26 cellular contexts compared by ENCODE assay signal in genomic region chr3:65573548-65574116, GRCh38.
"Had no signal": no experiment of that assay in that cellular context is flagged by ENCODE, and none has a peak within 500 bp of the region (broad histone marks: within the 10 kb centered on the region; RNA-seq: fewer than 3 reads in every experiment).

No MANE protein-coding gene starts in this region.

- ATAC-seq: gastrocnemius medialis; left lobe of liver; mucosa of descending colon; right lobe of liver; stimulated activated naive B cell treated with anti-CD40 and anti-IgM and Interleukin-4, amounts not matched to agents 10 μg/mL and 1 μg/mL and 100 μg/mL, for 72 hours had no signal

- DNase-seq: dermis blood vessel endothelial cell; esophagus squamous epithelium; foreskin fibroblast; gastrocnemius medialis; head of caudate nucleus; kidney; mesenchymal stem cell; mucosa of descending colon; naive B cell; right lobe of liver; small intestine; stimulated activated CD4-positive, alpha-beta T cell treated with anti-CD3 and anti-CD28 coated beads, Interleukin-15, amount 100 ng/mL, for 24 hours; stimulated activated CD4-positive, alpha-beta T cell treated with anti-CD3 and anti-CD28 coated beads, Interleukin-2, amount 100 ng/mL, for 48 hours; stimulated activated naive B cell treated with anti-CD40 and anti-IgM and Interleukin-4, amounts not matched to agents 10 μg/mL and 1 μg/mL and 100 μg/mL, for 72 hours; upper lobe of left lung had no signal

- H3K4me1 Mint-ChIP-seq: naive B cell; stimulated activated naive B cell treated with anti-CD40 and anti-IgM and Interleukin-4, amounts not matched to agents 10 μg/mL and 1 μg/mL and 100 μg/mL, for 72 hours had no signal

- H3K9me3 ChIP-seq: esophagus squamous epithelium, gastrocnemius medialis, thoracic aorta, upper lobe of left lung had no signal

- H3K27ac ChIP-seq: coronary artery, esophagus squamous epithelium, gastrocnemius medialis, neural progenitor cell, parathyroid adenoma, right lobe of liver, thoracic aorta, tibial nerve, upper lobe of left lung had no signal

- H3K4me1 ChIP-seq: parathyroid adenoma, upper lobe of left lung had no signal

- H3K4me3 Mint-ChIP-seq: mesothelial cell of epicardium; naive B cell; nephron; neural progenitor cell; stimulated activated naive B cell treated with anti-CD40 and anti-IgM and Interleukin-4, amounts not matched to agents 10 μg/mL and 1 μg/mL and 100 μg/mL, for 72 hours; stimulated activated naive CD8-positive, alpha-beta T cell treated with anti-CD3 and anti-CD28 coated beads, Interleukin-15, Interleukin-2, amounts not matched to agents 100 ng/mL and 50 ng/mL, for 24 hours had no signal

- H3K27me3 Mint-ChIP-seq: naive B cell; progenitor cell of endocrine pancreas; stimulated activated naive B cell treated with anti-CD40 and anti-IgM and Interleukin-4, amounts not matched to agents 10 μg/mL and 1 μg/mL and 100 μg/mL, for 72 hours; stimulated activated naive CD8-positive, alpha-beta T cell treated with anti-CD3 and anti-CD28 coated beads, Interleukin-15, Interleukin-2, amounts not matched to agents 100 ng/mL and 50 ng/mL, for 24 hours had no signal

- H3K27ac Mint-ChIP-seq: mesothelial cell of epicardium; naive B cell; nephron; neural progenitor cell; progenitor cell of endocrine pancreas; stimulated activated naive B cell treated with anti-CD40 and anti-IgM and Interleukin-4, amounts not matched to agents 10 μg/mL and 1 μg/mL and 100 μg/mL, for 72 hours; stimulated activated naive CD8-positive, alpha-beta T cell treated with anti-CD3 and anti-CD28 coated beads, Interleukin-15, Interleukin-2, amounts not matched to agents 100 ng/mL and 50 ng/mL, for 24 hours had no signal

- H3K36me3 ChIP-seq: esophagus squamous epithelium, gastrocnemius medialis, neural progenitor cell, right lobe of liver, thoracic aorta, tibial nerve, upper lobe of left lung had no signal

- H3K36me3 Mint-ChIP-seq: naive B cell; stimulated activated naive B cell treated with anti-CD40 and anti-IgM and Interleukin-4, amounts not matched to agents 10 μg/mL and 1 μg/mL and 100 μg/mL, for 72 hours had no signal

- H3K4me3 ChIP-seq: coronary artery, esophagus squamous epithelium, gastrocnemius medialis, lung, mucosa of descending colon, neural progenitor cell, right lobe of liver, thoracic aorta, tibial nerve, upper lobe of left lung had no signal

- H3K27me3 ChIP-seq: esophagus squamous epithelium, gastrocnemius medialis, neural progenitor cell, right lobe of liver, tibial nerve, upper lobe of left lung had no signal
